ENCODE assay signal across 8 cellular contexts in the genomic region with DNA sequence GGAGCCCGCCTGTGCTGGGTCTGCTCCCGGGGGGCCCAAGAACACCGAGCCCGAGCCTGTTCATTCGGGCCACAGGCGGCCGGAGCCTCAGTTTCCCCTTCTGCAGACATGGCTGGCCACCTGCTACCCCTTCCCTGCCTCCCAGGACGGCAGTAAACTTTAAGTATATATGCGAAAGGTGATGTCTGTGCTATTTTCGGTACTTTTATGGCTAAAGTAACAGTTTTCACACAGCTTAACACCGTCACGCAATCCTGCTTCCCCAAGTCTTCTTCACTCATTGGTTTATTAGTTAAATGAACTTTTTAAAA. TPM values are rescaled to one million over a fixed set of nuclear protein-coding genes. Genes with fewer than 3 reads are reported as not detected.
DNase-seq lines count a peak whose midpoint lies in the region; ATAC-seq and TF ChIP-seq lines count a peak whose summit lies in the region.

No MANE protein-coding gene starts in this region.

- H3K27me3 Mint-ChIP-seq in CD4-positive, CD25-positive, alpha-beta regulatory T cell, result no peaks in the 10 kb centered on the region

- CTCF ChIA-PET in Panc1 (lab: Charles Lee), result no interaction called here

- in situ Hi-C loops in Panc1 (cut with HindIII; ENCODE audit: low pct_unique_long_range_greater_than_20kb, low sequenced_read_pairs) (no loop called here), gastrocnemius medialis (cut with MboI; ENCODE audit: low sequenced_read_pairs in 4 of 4) (no loop called here), ACHN (cut with HindIII; ENCODE audit: low pct_ligation_motif_present, low pct_unique_long_range_greater_than_20kb, low sequenced_read_pairs) (no loop called here)

- peak in 1 of 3 donors; percentile 1 for DNase-seq in CD4-positive, CD25-positive, alpha-beta regulatory T cell
- no peak for DNase-seq in Panc1 (ENCODE audit: low read depth, low spot score)
- DNase-seq in fibroblast of mammary gland (ENCODE audit: low read depth), result no peak
- no peak for DNase-seq in gastrocnemius medialis
- no peak for DNase-seq in ACHN
- no peak for DNase-seq in NCI-H2171 (lab: John Stamatoyannopoulos, UW)

- peaks cover 17% of the 10 kb centered on the region for H3K36me3 ChIP-seq in CD4-positive, CD25-positive, alpha-beta regulatory T cell (ENCODE audit: control insufficient read depth, insufficient read depth, low read length)
- H3K36me3 ChIP-seq in Panc1 (ENCODE audit: control insufficient read depth, insufficient read depth, low read length), result peaks cover 9% of the 10 kb centered on the region
- peaks cover 0 to 13% of the 10 kb centered on the region in 2 donors for H3K36me3 ChIP-seq in gastrocnemius medialis

- H3K9me3 Mint-ChIP-seq in CD4-positive, CD25-positive, alpha-beta regulatory T cell, result no peaks in the 10 kb centered on the region

- no TSS peak for BruUV-seq in Panc1 (replicated peaks; lab: Mats Ljungman, UMichigan)

- H3K4me3 ChIP-seq in CD4-positive, CD25-positive, alpha-beta regulatory T cell (ENCODE audit: low read depth, low read length), result peak overlapping the region; percentile 83
- peak overlapping the region; percentile 88 to 91 for H3K4me3 ChIP-seq in Panc1 (ENCODE audit: low read depth in 2 of 2, low read length in 2 of 2)
- H3K4me3 ChIP-seq in fibroblast of mammary gland (ENCODE audit: control insufficient read depth, low read depth, low read length), result peak overlapping the region; percentile 90
- peak overlapping the region; percentile 85 to 99 (median 92) for H3K4me3 ChIP-seq in gastrocnemius medialis

- TF ChIP-seq POLR2A in gastrocnemius medialis (IDR thresholded peaks at IDR 0.05), result no peak

- POLR2A ChIA-PET in Panc1 (lab: Charles Lee), result interaction anchor here (0.6 kb wide), 1 partner anchor 236 kb away, joined by 5 read pairs; no protein-coding TSS in a partner anchor

- TF ChIP-seq CTCF in Panc1 (IDR thresholded peaks at IDR 0.05), result no peak
- TF ChIP-seq CTCF in fibroblast of mammary gland (conservative IDR thresholded peaks at IDR 0.05; ENCODE audit: control insufficient read depth, insufficient read depth, low read depth, low read length), result no peak
- TF ChIP-seq CTCF in gastrocnemius medialis (IDR thresholded peaks at IDR 0.05 in 4 of 5, conservative IDR thresholded peaks at IDR 0.05 in 1 of 5), result no peak

- peaks cover 0 to 16% (median 10%) of the 10 kb centered on the region in 4 donors for H3K4me1 Mint-ChIP-seq in CD4-positive, CD25-positive, alpha-beta regulatory T cell

- H3K36me3 Mint-ChIP-seq in CD4-positive, CD25-positive, alpha-beta regulatory T cell, result peaks cover 7% of the 10 kb centered on the region

- intact Hi-C loops in Panc1 (cut with micrococcal nuclease; ENCODE audit: unreplicated experiment) (no loop called here), gastrocnemius medialis (cut with DNase I; ENCODE audit: low total_unique reads) (loop anchor here (1.0 to 5.0 kb wide), 5 partner anchors 65 to 940 kb away; partner anchors contain the start of genes PI4K2B, SEPSECS, SMIM20 and ZCCHC4)

- H3K9me3 ChIP-seq in CD4-positive, CD25-positive, alpha-beta regulatory T cell (ENCODE audit: control insufficient read depth in 2 of 2, low read length in 2 of 2), result no peaks in the 10 kb centered on the region
- H3K9me3 ChIP-seq in Panc1 (ENCODE audit: control insufficient read depth, insufficient read depth, low read depth, low read length) (no peaks in the 10 kb centered on the region), gastrocnemius medialis (no peaks in the 10 kb centered on the region)

- H3K27me3 ChIP-seq in CD4-positive, CD25-positive, alpha-beta regulatory T cell (ENCODE audit: control insufficient read depth, insufficient read depth, low read length), result no peaks in the 10 kb centered on the region
- H3K27me3 ChIP-seq in Panc1 (ENCODE audit: control insufficient read depth, insufficient read depth, low read length) (no peaks in the 10 kb centered on the region), gastrocnemius medialis (no peaks in the 10 kb centered on the region)

- peaks cover 31% of the 10 kb centered on the region for H3K4me1 ChIP-seq in CD4-positive, CD25-positive, alpha-beta regulatory T cell (ENCODE audit: control insufficient read depth, insufficient read depth, low read length, poor library complexity, severe bottlenecking)
- H3K4me1 ChIP-seq in Panc1 (ENCODE audit: control insufficient read depth, insufficient read depth, low read length) (peaks cover 4% of the 10 kb centered on the region; the same call in 1 of the 2 replicates), gastrocnemius medialis (peaks cover 3 to 8% of the 10 kb centered on the region in 2 donors)

- H3K4me3 Mint-ChIP-seq in CD4-positive, CD25-positive, alpha-beta regulatory T cell, result no peak overlapping the region

- H3K27ac ChIP-seq in CD4-positive, CD25-positive, alpha-beta regulatory T cell (ENCODE audit: insufficient read depth, low read length, poor library complexity, severe bottlenecking), result peak overlapping the region; percentile 65
- H3K27ac ChIP-seq in Panc1 (ENCODE audit: low read length), result peak overlapping the region; percentile 83
- H3K27ac ChIP-seq in gastrocnemius medialis, result peak overlapping the region; percentile 77 to 83 (median 80)

- H3K27ac Mint-ChIP-seq in CD4-positive, CD25-positive, alpha-beta regulatory T cell, result peak overlapping the region in 2 of 3 donors; percentile 93 to 94

- ATAC-seq in CD4-positive, CD25-positive, alpha-beta regulatory T cell (ENCODE audit: low read depth in 2 of 2), result no peak
- peak; percentile 5 for ATAC-seq in GM21529 (IDR thresholded peaks at IDR 0.05; ENCODE audit: unreplicated experiment)
- ATAC-seq in Panc1, result no peak
- no peak for ATAC-seq in gastrocnemius medialis
- no peak for ATAC-seq in GM21619 (IDR thresholded peaks at IDR 0.05; ENCODE audit: unreplicated experiment)

RNA-seq across cellular contexts. Expression of gene ANAPC4, which starts 0.5 kb away (rescaled TPM):
- total RNA-seq in CD4-positive, CD25-positive, alpha-beta regulatory T cell, result 50.0 TPM
- 10 to 100 TPM; 18.5 to 24.6 (median 21.6) TPM for polyA plus RNA-seq in CD4-positive, CD25-positive, alpha-beta regulatory T cell
- total RNA-seq in Panc1 (2021; ENCODE audit: unreplicated experiment) (22.8 TPM), gastrocnemius medialis (10 to 100 TPM; 11.8 to 20.2 (median 14.7) TPM)
- polyA plus RNA-seq in Panc1 (2012; ENCODE audit: insufficient read length), result 6.9 TPM
